Comparison of ENCODE assay signal across 1 cellular context in genomic region chr3:54217828-54218227, GRCh38.
TF ChIP-seq lines count a peak whose summit lies in the region.

No MANE protein-coding gene starts in this region.

TF ChIP-seq in H1, 55 proteins besides CTCF, POLR2A, EP300 and RAD21:
- no peak for TF ChIP-seq SRF (IDR thresholded peaks at IDR 0.05; ENCODE audit: low read depth, low read length)
- TF ChIP-seq TCF12 (IDR thresholded peaks at IDR 0.05; ENCODE audit: low read depth, low read length), result no peak
- TF ChIP-seq JUND (IDR thresholded peaks at IDR 0.05; ENCODE audit: low read length), result 0 out of 2 replicates have a peak, but pooled peaks have one; percentile 15
- no peak for TF ChIP-seq BCL11A (IDR thresholded peaks at IDR 0.05; ENCODE audit: low read depth in 2 of 2, low read length in 2 of 2)
- TF ChIP-seq ZNF274 (IDR thresholded peaks at IDR 0.05; ENCODE audit: borderline replicate concordance, extremely low read depth, low read length), result no peak
- TF ChIP-seq TAF1 (IDR thresholded peaks at IDR 0.05; ENCODE audit: low read depth, low read length), result no peak
- TF ChIP-seq, protein P1, sequence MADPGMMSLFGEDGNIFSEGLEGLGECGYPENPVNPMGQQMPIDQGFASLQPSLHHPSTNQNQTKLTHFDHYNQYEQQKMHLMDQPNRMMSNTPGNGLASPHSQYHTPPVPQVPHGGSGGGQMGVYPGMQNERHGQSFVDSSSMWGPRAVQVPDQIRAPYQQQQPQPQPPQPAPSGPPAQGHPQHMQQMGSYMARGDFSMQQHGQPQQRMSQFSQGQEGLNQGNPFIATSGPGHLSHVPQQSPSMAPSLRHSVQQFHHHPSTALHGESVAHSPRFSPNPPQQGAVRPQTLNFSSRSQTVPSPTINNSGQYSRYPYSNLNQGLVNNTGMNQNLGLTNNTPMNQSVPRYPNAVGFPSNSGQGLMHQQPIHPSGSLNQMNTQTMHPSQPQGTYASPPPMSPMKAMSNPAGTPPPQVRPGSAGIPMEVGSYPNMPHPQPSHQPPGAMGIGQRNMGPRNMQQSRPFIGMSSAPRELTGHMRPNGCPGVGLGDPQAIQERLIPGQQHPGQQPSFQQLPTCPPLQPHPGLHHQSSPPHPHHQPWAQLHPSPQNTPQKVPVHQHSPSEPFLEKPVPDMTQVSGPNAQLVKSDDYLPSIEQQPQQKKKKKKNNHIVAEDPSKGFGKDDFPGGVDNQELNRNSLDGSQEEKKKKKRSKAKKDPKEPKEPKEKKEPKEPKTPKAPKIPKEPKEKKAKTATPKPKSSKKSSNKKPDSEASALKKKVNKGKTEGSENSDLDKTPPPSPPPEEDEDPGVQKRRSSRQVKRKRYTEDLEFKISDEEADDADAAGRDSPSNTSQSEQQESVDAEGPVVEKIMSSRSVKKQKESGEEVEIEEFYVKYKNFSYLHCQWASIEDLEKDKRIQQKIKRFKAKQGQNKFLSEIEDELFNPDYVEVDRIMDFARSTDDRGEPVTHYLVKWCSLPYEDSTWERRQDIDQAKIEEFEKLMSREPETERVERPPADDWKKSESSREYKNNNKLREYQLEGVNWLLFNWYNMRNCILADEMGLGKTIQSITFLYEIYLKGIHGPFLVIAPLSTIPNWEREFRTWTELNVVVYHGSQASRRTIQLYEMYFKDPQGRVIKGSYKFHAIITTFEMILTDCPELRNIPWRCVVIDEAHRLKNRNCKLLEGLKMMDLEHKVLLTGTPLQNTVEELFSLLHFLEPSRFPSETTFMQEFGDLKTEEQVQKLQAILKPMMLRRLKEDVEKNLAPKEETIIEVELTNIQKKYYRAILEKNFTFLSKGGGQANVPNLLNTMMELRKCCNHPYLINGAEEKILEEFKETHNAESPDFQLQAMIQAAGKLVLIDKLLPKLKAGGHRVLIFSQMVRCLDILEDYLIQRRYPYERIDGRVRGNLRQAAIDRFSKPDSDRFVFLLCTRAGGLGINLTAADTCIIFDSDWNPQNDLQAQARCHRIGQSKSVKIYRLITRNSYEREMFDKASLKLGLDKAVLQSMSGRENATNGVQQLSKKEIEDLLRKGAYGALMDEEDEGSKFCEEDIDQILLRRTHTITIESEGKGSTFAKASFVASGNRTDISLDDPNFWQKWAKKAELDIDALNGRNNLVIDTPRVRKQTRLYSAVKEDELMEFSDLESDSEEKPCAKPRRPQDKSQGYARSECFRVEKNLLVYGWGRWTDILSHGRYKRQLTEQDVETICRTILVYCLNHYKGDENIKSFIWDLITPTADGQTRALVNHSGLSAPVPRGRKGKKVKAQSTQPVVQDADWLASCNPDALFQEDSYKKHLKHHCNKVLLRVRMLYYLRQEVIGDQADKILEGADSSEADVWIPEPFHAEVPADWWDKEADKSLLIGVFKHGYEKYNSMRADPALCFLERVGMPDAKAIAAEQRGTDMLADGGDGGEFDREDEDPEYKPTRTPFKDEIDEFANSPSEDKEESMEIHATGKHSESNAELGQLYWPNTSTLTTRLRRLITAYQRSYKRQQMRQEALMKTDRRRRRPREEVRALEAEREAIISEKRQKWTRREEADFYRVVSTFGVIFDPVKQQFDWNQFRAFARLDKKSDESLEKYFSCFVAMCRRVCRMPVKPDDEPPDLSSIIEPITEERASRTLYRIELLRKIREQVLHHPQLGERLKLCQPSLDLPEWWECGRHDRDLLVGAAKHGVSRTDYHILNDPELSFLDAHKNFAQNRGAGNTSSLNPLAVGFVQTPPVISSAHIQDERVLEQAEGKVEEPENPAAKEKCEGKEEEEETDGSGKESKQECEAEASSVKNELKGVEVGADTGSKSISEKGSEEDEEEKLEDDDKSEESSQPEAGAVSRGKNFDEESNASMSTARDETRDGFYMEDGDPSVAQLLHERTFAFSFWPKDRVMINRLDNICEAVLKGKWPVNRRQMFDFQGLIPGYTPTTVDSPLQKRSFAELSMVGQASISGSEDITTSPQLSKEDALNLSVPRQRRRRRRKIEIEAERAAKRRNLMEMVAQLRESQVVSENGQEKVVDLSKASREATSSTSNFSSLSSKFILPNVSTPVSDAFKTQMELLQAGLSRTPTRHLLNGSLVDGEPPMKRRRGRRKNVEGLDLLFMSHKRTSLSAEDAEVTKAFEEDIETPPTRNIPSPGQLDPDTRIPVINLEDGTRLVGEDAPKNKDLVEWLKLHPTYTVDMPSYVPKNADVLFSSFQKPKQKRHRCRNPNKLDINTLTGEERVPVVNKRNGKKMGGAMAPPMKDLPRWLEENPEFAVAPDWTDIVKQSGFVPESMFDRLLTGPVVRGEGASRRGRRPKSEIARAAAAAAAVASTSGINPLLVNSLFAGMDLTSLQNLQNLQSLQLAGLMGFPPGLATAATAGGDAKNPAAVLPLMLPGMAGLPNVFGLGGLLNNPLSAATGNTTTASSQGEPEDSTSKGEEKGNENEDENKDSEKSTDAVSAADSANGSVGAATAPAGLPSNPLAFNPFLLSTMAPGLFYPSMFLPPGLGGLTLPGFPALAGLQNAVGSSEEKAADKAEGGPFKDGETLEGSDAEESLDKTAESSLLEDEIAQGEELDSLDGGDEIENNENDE (IDR thresholded peaks at IDR 0.05; ENCODE audit: insufficient replicate concordance, low read length), result no peak
